ENCODE assay signal across 16 cellular contexts in genomic region chr13:77290342-77290741, GRCh38. TPM values are rescaled to one million over a fixed set of nuclear protein-coding genes. Genes with fewer than 3 reads are reported as not detected.
A peak's percentile ranks its signal among the peaks of the same experiment; 100 is the strongest.
DNase-seq lines count a peak whose midpoint lies in the region; ATAC-seq, FAIRE-seq and TF ChIP-seq lines count a peak whose summit lies in the region.
"Had no signal": no experiment of that assay in that cellular context is flagged by ENCODE, and none has a peak within 500 bp of the region (broad histone marks: within the 10 kb centered on the region; RNA-seq: fewer than 3 reads in every experiment).

No MANE protein-coding gene starts in this region.

- H3K4me3 Mint-ChIP-seq in activated CD4-positive, alpha-beta T cell treated with anti-CD3 and anti-CD28 coated beads for 36 hours: no peak overlapping the region
- H3K4me3 Mint-ChIP-seq in activated CD4-positive, alpha-beta T cell treated with anti-CD3 and anti-CD28 coated beads, Interleukin-2, amount 10 ng/mL, durations not matched to agents 7 days and 5 days: no peak overlapping the region
- H3K4me3 Mint-ChIP-seq in stimulated activated naive CD8-positive, alpha-beta T cell treated with anti-CD3 and anti-CD28 coated beads, Interleukin-15, Interleukin-2, amounts not matched to agents 100 ng/mL and 50 ng/mL, for 24 hours: no peak overlapping the region

- H3K27ac ChIP-seq in sigmoid colon: no peak overlapping the region
- H3K27ac ChIP-seq: 22Rv1, BLaER1 had no signal

- no peak for TF ChIP-seq CTCF in bronchial epithelial cell (IDR thresholded peaks at IDR 0.05; ENCODE audit: insufficient read depth, low read length, severe bottlenecking)
- TF ChIP-seq CTCF in sigmoid colon (IDR thresholded peaks at IDR 0.05): no peak

- H3K36me3 ChIP-seq in bronchial epithelial cell (ENCODE audit: control insufficient read depth, insufficient read depth, low read length) (no peaks in the 10 kb centered on the region), sigmoid colon (peaks cover 4 to 38% (median 11%) of the 10 kb centered on the region in 4 donors)

- peaks cover 6% of the 10 kb centered on the region for H3K9me3 Mint-ChIP-seq in activated CD4-positive, alpha-beta T cell treated with anti-CD3 and anti-CD28 coated beads for 36 hours (ENCODE audit: low read depth)
- peaks cover 4% of the 10 kb centered on the region for H3K9me3 Mint-ChIP-seq in activated CD4-positive, alpha-beta T cell treated with anti-CD3 and anti-CD28 coated beads, Interleukin-2, amount 10 ng/mL, durations not matched to agents 7 days and 5 days
- H3K9me3 Mint-ChIP-seq in stimulated activated naive CD8-positive, alpha-beta T cell treated with anti-CD3 and anti-CD28 coated beads, Interleukin-15, Interleukin-2, amounts not matched to agents 100 ng/mL and 50 ng/mL, for 24 hours: peaks cover 3% of the 10 kb centered on the region
- H3K9me3 Mint-ChIP-seq: IgD-negative memory B cell had no signal

- H3K4me3 ChIP-seq in bronchial epithelial cell (ENCODE audit: low read depth, low read length): no peak overlapping the region
- H3K4me3 ChIP-seq in sigmoid colon: no peak overlapping the region
- H3K4me3 ChIP-seq: BLaER1 had no signal

- FAIRE-seq in bronchial epithelial cell (lab: Jason Lieb, UNC): no peak

- POLR2A ChIA-PET in activated CD4-positive, alpha-beta T cell treated with anti-CD3 and anti-CD28 coated beads for 36 hours (lab: Charles Lee): no interaction called here
- POLR2A ChIA-PET in activated CD4-positive, alpha-beta T cell treated with anti-CD3 and anti-CD28 coated beads, Interleukin-2, amount 10 ng/mL, durations not matched to agents 7 days and 5 days (lab: Charles Lee): no interaction called here

- no peaks in the 10 kb centered on the region for H3K27me3 Mint-ChIP-seq in activated CD4-positive, alpha-beta T cell treated with anti-CD3 and anti-CD28 coated beads for 36 hours
- no peaks in the 10 kb centered on the region for H3K27me3 Mint-ChIP-seq in activated CD4-positive, alpha-beta T cell treated with anti-CD3 and anti-CD28 coated beads, Interleukin-2, amount 10 ng/mL, durations not matched to agents 7 days and 5 days
- no peaks in the 10 kb centered on the region for H3K27me3 Mint-ChIP-seq in stimulated activated naive CD8-positive, alpha-beta T cell treated with anti-CD3 and anti-CD28 coated beads, Interleukin-15, Interleukin-2, amounts not matched to agents 100 ng/mL and 50 ng/mL, for 24 hours
- H3K27me3 Mint-ChIP-seq: IgD-negative memory B cell had no signal

- 91 to 96% methylated on average over 2 of the region's 2 CpGs for WGBS in sigmoid colon, 2 donors

- no peak for TF ChIP-seq POLR2A in sigmoid colon (IDR thresholded peaks at IDR 0.05)

- peak overlapping the region; percentile 76 for H3K27ac Mint-ChIP-seq in activated CD4-positive, alpha-beta T cell treated with anti-CD3 and anti-CD28 coated beads for 36 hours
- H3K27ac Mint-ChIP-seq in activated CD4-positive, alpha-beta T cell treated with anti-CD3 and anti-CD28 coated beads, Interleukin-2, amount 10 ng/mL, durations not matched to agents 7 days and 5 days: no peak overlapping the region
- peak overlapping the region; percentile 78 for H3K27ac Mint-ChIP-seq in stimulated activated naive CD8-positive, alpha-beta T cell treated with anti-CD3 and anti-CD28 coated beads, Interleukin-15, Interleukin-2, amounts not matched to agents 100 ng/mL and 50 ng/mL, for 24 hours

- no peak for DNase-seq in activated CD4-positive, alpha-beta T cell treated with anti-CD3 and anti-CD28 coated beads for 36 hours
- no peak for DNase-seq in activated CD4-positive, alpha-beta T cell treated with anti-CD3 and anti-CD28 coated beads, Interleukin-2, amount 10 ng/mL, durations not matched to agents 7 days and 5 days
- no peak for DNase-seq in stimulated activated naive CD8-positive, alpha-beta T cell treated with anti-CD3 and anti-CD28 coated beads, Interleukin-15, Interleukin-2, amounts not matched to agents 100 U/mL and 50 U/mL, for 24 hours
- peak; percentile 49 for DNase-seq in bronchial epithelial cell (ENCODE audit: low read depth)
- DNase-seq in hypothalamus (lab: John Stamatoyannopoulos, UW): no peak
- no peak for DNase-seq in NCI-H2029 treated with DMSO at 0.1 percent for 48 hours (lab: John Stamatoyannopoulos, UW)
- no peak for DNase-seq in sigmoid colon
- DNase-seq: MV-4-11, NCI-H1417 treated with DMSO at 0.1 percent for 48 hours, NCI-H2029, NCI-H524, SHP77 treated with DMSO at 0.1 percent for 48 hours had no signal

- H3K27me3 ChIP-seq in bronchial epithelial cell (ENCODE audit: control insufficient read depth, insufficient read depth, low read length) (no peaks in the 10 kb centered on the region), sigmoid colon (no peaks in the 10 kb centered on the region)
- H3K27me3 ChIP-seq: BLaER1 had no signal

- no peak for TF ChIP-seq EP300 in sigmoid colon (IDR thresholded peaks at IDR 0.05)

- H3K4me1 ChIP-seq in sigmoid colon: no peaks in the 10 kb centered on the region
- H3K4me1 ChIP-seq: BLaER1 had no signal

- H3K36me3 Mint-ChIP-seq in activated CD4-positive, alpha-beta T cell treated with anti-CD3 and anti-CD28 coated beads for 36 hours (ENCODE audit: low read depth): peaks cover 56% of the 10 kb centered on the region
- peaks cover 76% of the 10 kb centered on the region for H3K36me3 Mint-ChIP-seq in activated CD4-positive, alpha-beta T cell treated with anti-CD3 and anti-CD28 coated beads, Interleukin-2, amount 10 ng/mL, durations not matched to agents 7 days and 5 days (ENCODE audit: low read depth)
- H3K36me3 Mint-ChIP-seq in stimulated activated naive CD8-positive, alpha-beta T cell treated with anti-CD3 and anti-CD28 coated beads, Interleukin-15, Interleukin-2, amounts not matched to agents 100 ng/mL and 50 ng/mL, for 24 hours (ENCODE audit: low read depth): peaks cover 81% of the 10 kb centered on the region

- intact Hi-C loops in activated CD4-positive, alpha-beta T cell treated with anti-CD3 and anti-CD28 coated beads for 36 hours (cut with DNase I, micrococcal nuclease): no loop called here
- intact Hi-C loops in sigmoid colon (cut with DNase I): no loop called here

- CTCF ChIA-PET in activated CD4-positive, alpha-beta T cell treated with anti-CD3 and anti-CD28 coated beads for 36 hours (lab: Charles Lee): interaction anchor here (1.1 to 2.0 kb wide), 3 partner anchors 9 to 30 kb away, joined by 3 to 6 read pairs (median 3); no protein-coding TSS in a partner anchor
- CTCF ChIA-PET in activated CD4-positive, alpha-beta T cell treated with anti-CD3 and anti-CD28 coated beads, Interleukin-2, amount 10 ng/mL, durations not matched to agents 7 days and 5 days (lab: Charles Lee): interaction anchor here (1.4 kb wide), 1 partner anchor 255 kb away, joined by 3 read pairs; no protein-coding TSS in a partner anchor

- no peaks in the 10 kb centered on the region for H3K9me3 ChIP-seq in sigmoid colon

- H3K4me1 Mint-ChIP-seq in activated CD4-positive, alpha-beta T cell treated with anti-CD3 and anti-CD28 coated beads for 36 hours: peaks cover 39% of the 10 kb centered on the region
- H3K4me1 Mint-ChIP-seq in activated CD4-positive, alpha-beta T cell treated with anti-CD3 and anti-CD28 coated beads, Interleukin-2, amount 10 ng/mL, durations not matched to agents 7 days and 5 days: peaks cover 21% of the 10 kb centered on the region
- peaks cover 37% of the 10 kb centered on the region for H3K4me1 Mint-ChIP-seq in stimulated activated naive CD8-positive, alpha-beta T cell treated with anti-CD3 and anti-CD28 coated beads, Interleukin-15, Interleukin-2, amounts not matched to agents 100 ng/mL and 50 ng/mL, for 24 hours (ENCODE audit: low read depth)

- no peak for ATAC-seq in activated CD4-positive, alpha-beta T cell treated with anti-CD3 and anti-CD28 coated beads for 36 hours
- ATAC-seq in stimulated activated naive CD8-positive, alpha-beta T cell treated with anti-CD3 and anti-CD28 coated beads, Interleukin-15, Interleukin-2, amounts not matched to agents 100 U/mL and 50 U/mL, for 24 hours: no peak

RNA-seq across cellular contexts. Expression of gene MYCBP2, which starts 36.6 kb away (rescaled TPM):
- 10 to 100 TPM; 71.3 to 85.9 TPM for total RNA-seq in activated CD4-positive, alpha-beta T cell treated with anti-CD3 and anti-CD28 coated beads for 36 hours
- total RNA-seq in activated CD4-positive, alpha-beta T cell treated with anti-CD3 and anti-CD28 coated beads, Interleukin-2, amount 10 ng/mL, durations not matched to agents 7 days and 5 days: 100 to 1,000 TPM; 118 to 129 TPM
- total RNA-seq in bronchial epithelial cell: 37.4 and 50.2 TPM in 2 replicates
- total RNA-seq in sigmoid colon: 100 to 1,000 TPM in 2 of 4 donors, 10 to 100 TPM in 2; 93.5 to 130 (median 100) TPM
- polyA plus RNA-seq in sigmoid colon: 10 to 100 TPM in 1 of 3 donors, 1 to 10 TPM in 2; 3.7 to 36.7 (median 7.2) TPM
